In genomic region chr19:5141278-5141925, GRCh38 we compare ENCODE assay signal across 21 cellular contexts.
A peak's percentile ranks its signal among the peaks of the same experiment; 100 is the strongest.
DNase-seq lines count a peak whose midpoint lies in the region; ATAC-seq and TF ChIP-seq lines count a peak whose summit lies in the region.
"Had no signal": no experiment of that assay in that cellular context is flagged by ENCODE, and none has a peak within 500 bp of the region (broad histone marks: within the 10 kb centered on the region; RNA-seq: fewer than 3 reads in every experiment).

No MANE protein-coding gene starts in this region.

- in situ Hi-C loops in brain microvascular endothelial cell (cut with HindIII; ENCODE audit: low pct_ligation_motif_present, low sequenced_read_pairs): no loop called here

- no peaks in the 10 kb centered on the region for H3K4me1 ChIP-seq in right cardiac atrium (ENCODE audit: control insufficient read depth, insufficient read depth, low read length)
- H3K4me1 ChIP-seq: gastroesophageal sphincter, HAP-1, transverse colon had no signal

- peaks cover 34% of the 10 kb centered on the region for H3K36me3 ChIP-seq in brain microvascular endothelial cell (replicated peaks)

- H3K4me1 Mint-ChIP-seq in stimulated activated naive B cell treated with anti-CD40 and anti-IgM and Interleukin-4, amounts not matched to agents 10 μg/mL and 1 μg/mL and 100 μg/mL, for 72 hours: peaks cover 37 to 71% of the 10 kb centered on the region in 2 donors
- H3K4me1 Mint-ChIP-seq in glutamatergic neuron (ENCODE audit: low read depth, unreplicated experiment): peaks cover 9% of the 10 kb centered on the region

- ATAC-seq in right cardiac atrium: no peak
- ATAC-seq in stimulated activated naive B cell treated with anti-CD40 and anti-IgM and Interleukin-4, amounts not matched to agents 10 μg/mL and 1 μg/mL and 100 μg/mL, for 72 hours (replicated peaks): no peak
- ATAC-seq: activated naive CD8-positive, alpha-beta T cell treated with anti-CD3 and anti-CD28 coated beads, Interleukin-2, amount 50 U/mL, for 24 hours; gastroesophageal sphincter; stimulated activated effector memory CD8-positive, alpha-beta T cell treated with anti-CD3 and anti-CD28 coated beads, Interleukin-12 subunit alpha, Interleukin-12 subunit beta, amount 100 ng/mL, for 72 hours had no signal

- H3K36me3 Mint-ChIP-seq in stimulated activated naive B cell treated with anti-CD40 and anti-IgM and Interleukin-4, amounts not matched to agents 10 μg/mL and 1 μg/mL and 100 μg/mL, for 72 hours: peaks cover 60 to 64% of the 10 kb centered on the region in 2 donors
- no peaks in the 10 kb centered on the region for H3K36me3 Mint-ChIP-seq in glutamatergic neuron (ENCODE audit: unreplicated experiment)

- peak; percentile 15 for DNase-seq in activated T-cell treated with anti-CD3 and anti-CD28 coated beads, Interleukin-2, amount 50 U/mL, for 1 hour
- no peak for DNase-seq in activated T-cell treated with anti-CD3 and anti-CD28 coated beads for 4 hours
- DNase-seq in brain microvascular endothelial cell: peak; percentile 37
- DNase-seq in right cardiac atrium: peak; percentile 14 to 65 (median 42)
- peak; percentile 0 for DNase-seq in stimulated activated naive B cell treated with anti-CD40 and anti-IgM and Interleukin-4, amounts not matched to agents 10 μg/mL and 1 μg/mL and 100 μg/mL, for 72 hours
- no peak for DNase-seq in glutamatergic neuron
- no peak for DNase-seq in NCI-H82 treated with DMSO at 0.1 percent for 48 hours (lab: John Stamatoyannopoulos, UW; ENCODE audit: unreplicated experiment)
- DNase-seq in activated CD8-positive, alpha-beta memory T cell treated with anti-CD3 and anti-CD28 coated beads, Interleukin-2, amount 50 U/mL, for 48 hours: no peak
- DNase-seq: activated CD4-positive, alpha-beta T cell treated with anti-CD3 and anti-CD28 coated beads, Interleukin-2, amount 50 U/mL, for 48 hours; activated naive CD8-positive, alpha-beta T cell treated with anti-CD3 and anti-CD28 coated beads, Interleukin-2, amount 50 U/mL, for 24 hours; NCI-H1436; Peyer's patch; transverse colon had no signal

- 72% methylated on average over 33 of the region's 33 CpGs for WGBS in right cardiac atrium

- H3K4me3 ChIP-seq in brain microvascular endothelial cell (ENCODE audit: low read depth, low read length) (no peak overlapping the region), right cardiac atrium (ENCODE audit: low read length) (no peak overlapping the region)
- H3K4me3 ChIP-seq: gastroesophageal sphincter, HAP-1, lung, Peyer's patch, transverse colon had no signal

- peak overlapping the region; percentile 31 for H3K27ac Mint-ChIP-seq in stimulated activated naive B cell treated with anti-CD40 and anti-IgM and Interleukin-4, amounts not matched to agents 10 μg/mL and 1 μg/mL and 100 μg/mL, for 72 hours
- no peak overlapping the region for H3K27ac Mint-ChIP-seq in glutamatergic neuron (ENCODE audit: unreplicated experiment)
- H3K27ac Mint-ChIP-seq: activated naive CD8-positive, alpha-beta T cell treated with anti-CD3 and anti-CD28 coated beads, Interleukin-2, amount 50 U/mL, for 24 hours; activated T-helper 1 cell treated with anti-CD3 and anti-CD28 coated beads, Interleukin-12 subunit alpha, Interleukin-12 subunit beta, Interleukin-2, Interleukin-4 antibody, amounts not matched to agents 30 ng/mL and 10 ng/mL and 1 ng/mL, durations not matched to agents 14 hours and 24 hours and 36 hours; CD14-positive monocyte; progenitor cell of endocrine pancreas; stimulated activated effector memory CD8-positive, alpha-beta T cell treated with anti-CD3 and anti-CD28 coated beads, Interleukin-12 subunit alpha, Interleukin-12 subunit beta, amount 100 ng/mL, for 72 hours had no signal

- H3K27me3 ChIP-seq in brain microvascular endothelial cell (replicated peaks): no peaks in the 10 kb centered on the region
- no peaks in the 10 kb centered on the region for H3K27me3 ChIP-seq in right cardiac atrium (ENCODE audit: control insufficient read depth, insufficient read depth)
- H3K27me3 ChIP-seq: gastroesophageal sphincter, Peyer's patch, transverse colon had no signal

- intact Hi-C loops in right cardiac atrium (cut with DNase I): loop anchor here in 2 of 4 donors (5.0 to 10.0 kb wide), 2 partner anchors 89 to 97 kb away; no protein-coding TSS in a partner anchor

- no peak for TF ChIP-seq CTCF in brain microvascular endothelial cell (IDR thresholded peaks at IDR 0.05; ENCODE audit: low read depth, low read length, missing control alignments)
- no peak for TF ChIP-seq CTCF in glutamatergic neuron (IDR thresholded peaks at IDR 0.05; ENCODE audit: partially characterized antibody, unreplicated experiment)

- no peak overlapping the region for H3K4me3 Mint-ChIP-seq in stimulated activated naive B cell treated with anti-CD40 and anti-IgM and Interleukin-4, amounts not matched to agents 10 μg/mL and 1 μg/mL and 100 μg/mL, for 72 hours
- no peak overlapping the region for H3K4me3 Mint-ChIP-seq in glutamatergic neuron (ENCODE audit: unreplicated experiment)
- H3K4me3 Mint-ChIP-seq: activated naive CD8-positive, alpha-beta T cell treated with anti-CD3 and anti-CD28 coated beads, Interleukin-2, amount 50 U/mL, for 24 hours; activated T-helper 1 cell treated with anti-CD3 and anti-CD28 coated beads, Interleukin-12 subunit alpha, Interleukin-12 subunit beta, Interleukin-2, Interleukin-4 antibody, amounts not matched to agents 30 ng/mL and 10 ng/mL and 1 ng/mL, durations not matched to agents 14 hours and 24 hours and 36 hours; CD14-positive monocyte; stimulated activated effector memory CD8-positive, alpha-beta T cell treated with anti-CD3 and anti-CD28 coated beads, Interleukin-12 subunit alpha, Interleukin-12 subunit beta, amount 100 ng/mL, for 72 hours had no signal

- no peaks in the 10 kb centered on the region for H3K9me3 ChIP-seq in right cardiac atrium (ENCODE audit: control insufficient read depth, low read length)
- H3K9me3 ChIP-seq: gastroesophageal sphincter, HAP-1, Peyer's patch, transverse colon had no signal

- no peaks in the 10 kb centered on the region for H3K27me3 Mint-ChIP-seq in stimulated activated naive B cell treated with anti-CD40 and anti-IgM and Interleukin-4, amounts not matched to agents 10 μg/mL and 1 μg/mL and 100 μg/mL, for 72 hours
- H3K27me3 Mint-ChIP-seq in glutamatergic neuron (ENCODE audit: unreplicated experiment): peaks cover 13% of the 10 kb centered on the region
- H3K27me3 Mint-ChIP-seq: progenitor cell of endocrine pancreas had no signal

- H3K27ac ChIP-seq in brain microvascular endothelial cell: no peak overlapping the region
- H3K27ac ChIP-seq in right cardiac atrium (ENCODE audit: low read length): no peak overlapping the region
- H3K27ac ChIP-seq: epithelial cell of prostate, gastroesophageal sphincter, Peyer's patch, transverse colon had no signal

- no peaks in the 10 kb centered on the region for H3K9me3 Mint-ChIP-seq in stimulated activated naive B cell treated with anti-CD40 and anti-IgM and Interleukin-4, amounts not matched to agents 10 μg/mL and 1 μg/mL and 100 μg/mL, for 72 hours
- peaks cover 16% of the 10 kb centered on the region for H3K9me3 Mint-ChIP-seq in glutamatergic neuron (ENCODE audit: unreplicated experiment)
- H3K9me3 Mint-ChIP-seq: activated T-helper 1 cell treated with anti-CD3 and anti-CD28 coated beads, Interleukin-12 subunit alpha, Interleukin-12 subunit beta, Interleukin-2, Interleukin-4 antibody, amounts not matched to agents 30 ng/mL and 10 ng/mL and 1 ng/mL, durations not matched to agents 14 hours and 24 hours and 36 hours; stimulated activated effector memory CD8-positive, alpha-beta T cell treated with anti-CD3 and anti-CD28 coated beads, Interleukin-12 subunit alpha, Interleukin-12 subunit beta, amount 100 ng/mL, for 72 hours had no signal

Comparison
In these comparisons a context has a peak if more than half of its experiments do, and no peak if none do; other contexts are left out.
1. DNase-seq: peak in activated T-cell treated with anti-CD3 and anti-CD28 coated beads, Interleukin-2, amount 50 U/mL, for 1 hour (single experiment), brain microvascular endothelial cell (single experiment), right cardiac atrium (3 of 3) and stimulated activated naive B cell treated with anti-CD40 and anti-IgM and Interleukin-4, amounts not matched to agents 10 μg/mL and 1 μg/mL and 100 μg/mL, for 72 hours (single experiment); none in activated T-cell treated with anti-CD3 and anti-CD28 coated beads for 4 hours (single experiment), glutamatergic neuron (single experiment), NCI-H82 treated with DMSO at 0.1 percent for 48 hours (single experiment) and activated CD8-positive, alpha-beta memory T cell treated with anti-CD3 and anti-CD28 coated beads, Interleukin-2, amount 50 U/mL, for 48 hours (single experiment).